In the genomic region with DNA sequence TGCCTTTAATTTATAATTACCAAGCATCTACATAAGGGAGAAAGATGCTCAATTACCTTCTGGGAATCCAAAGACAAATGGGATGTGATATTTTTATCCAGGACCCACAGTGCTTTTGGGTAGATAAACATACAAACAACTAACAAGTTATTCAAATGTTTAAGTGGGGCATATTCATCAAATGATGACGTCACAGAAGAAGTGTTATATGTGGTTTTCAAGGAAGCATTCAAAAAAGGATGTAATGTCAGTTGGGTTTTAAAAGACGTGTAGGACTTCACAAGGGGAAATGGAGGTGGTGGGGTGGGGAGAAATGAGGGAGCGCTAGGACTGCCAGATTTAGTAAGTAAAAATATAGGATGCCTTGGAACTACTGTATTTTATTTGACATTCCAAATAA, we compare ENCODE assay signal across 7 cellular contexts.
"Had no signal": no experiment of that assay in that cellular context is flagged by ENCODE, and none has a peak within 500 bp of the region (broad histone marks: within the 10 kb centered on the region; RNA-seq: fewer than 3 reads in every experiment).

No MANE protein-coding gene starts in this region.

- H3K4me2 ChIP-seq: GM23338 had no signal

- DNase-seq: H9, HCEC 1CT, KBM-7 had no signal

- H2AFZ ChIP-seq: GM23338 had no signal

- H3K4me3 ChIP-seq: GM23338 had no signal

- ATAC-seq: GM23338 had no signal

- FAIRE-seq: H1, H54 had no signal

- H3K27ac ChIP-seq: HL-60 had no signal
